In genomic region chr5:110053824-110054223, GRCh38 we compare ENCODE assay signal across 13 cellular contexts.
DNase-seq lines count a peak whose midpoint lies in the region; ATAC-seq lines count a peak whose summit lies in the region.
"Had no signal": no experiment of that assay in that cellular context is flagged by ENCODE, and none has a peak within 500 bp of the region (broad histone marks: within the 10 kb centered on the region; RNA-seq: fewer than 3 reads in every experiment).

No MANE protein-coding gene starts in this region.

- H3K4me3 ChIP-seq in CD8-positive, alpha-beta memory T cell (ENCODE audit: low read length): no peak overlapping the region
- H3K4me3 ChIP-seq: ascending aorta, mucosa of descending colon, Peyer's patch had no signal

- CTCF ChIA-PET in CD8-positive, alpha-beta memory T cell (lab: Charles Lee): interaction anchor here (0.9 to 2.1 kb wide), 4 partner anchors 11 to 373 kb away, joined by 3 to 5 read pairs (median 4); partner anchors contain the start of gene MAN2A1

- no peak for DNase-seq in CD8-positive, alpha-beta memory T cell
- no peak for DNase-seq in activated naive CD8-positive, alpha-beta T cell treated with anti-CD3 and anti-CD28 coated beads, Interleukin-2, amount 10 ng/mL, durations not matched to agents 7 days and 5 days
- DNase-seq in KG1 (lab: John Stamatoyannopoulos, UW) (no peak), NCI-H1694 treated with DMSO at 0.1 percent for 48 hours (lab: John Stamatoyannopoulos, UW) (no peak), SIG-M5 (lab: John Stamatoyannopoulos, UW) (no peak), SKM-1 treated with dmso at 0.1 percent for 144 hours (lab: John Stamatoyannopoulos, UW; ENCODE audit: unreplicated experiment) (no peak)
- DNase-seq: hypothalamus, NCI-H1930 had no signal

- peaks cover 0 to 2% of the 10 kb centered on the region in 2 donors for H3K27me3 Mint-ChIP-seq in CD8-positive, alpha-beta memory T cell
- H3K27me3 Mint-ChIP-seq in activated naive CD8-positive, alpha-beta T cell treated with anti-CD3 and anti-CD28 coated beads, Interleukin-2, amount 10 ng/mL, durations not matched to agents 7 days and 5 days: no peaks in the 10 kb centered on the region

- peak; percentile 10 for ATAC-seq in GM19043 (IDR thresholded peaks at IDR 0.05; ENCODE audit: low read depth, unreplicated experiment)
- peak; percentile 11 for ATAC-seq in HG03457 (IDR thresholded peaks at IDR 0.05; ENCODE audit: unreplicated experiment)
- ATAC-seq in activated naive CD8-positive, alpha-beta T cell treated with anti-CD3 and anti-CD28 coated beads, Interleukin-2, amount 10 ng/mL, durations not matched to agents 7 days and 5 days (ENCODE audit: low read depth): peak; percentile 65

- H3K27me3 ChIP-seq in CD8-positive, alpha-beta memory T cell (ENCODE audit: insufficient read depth, low read length, poor library complexity, severe bottlenecking): no peaks in the 10 kb centered on the region
- H3K27me3 ChIP-seq: ascending aorta, Peyer's patch had no signal

- no peak overlapping the region for H3K27ac ChIP-seq in CD8-positive, alpha-beta memory T cell (ENCODE audit: low read depth, low read length)
- H3K27ac ChIP-seq: ascending aorta had no signal

- H3K4me3 Mint-ChIP-seq in CD8-positive, alpha-beta memory T cell: peak overlapping the region in 6 of 7 donors; percentile 0 to 58 (median 30)
- peak overlapping the region; percentile 47 for H3K4me3 Mint-ChIP-seq in activated naive CD8-positive, alpha-beta T cell treated with anti-CD3 and anti-CD28 coated beads, Interleukin-2, amount 10 ng/mL, durations not matched to agents 7 days and 5 days

- no peaks in the 10 kb centered on the region for H3K36me3 ChIP-seq in CD8-positive, alpha-beta memory T cell (ENCODE audit: insufficient read depth, low read length)
- H3K36me3 ChIP-seq: ascending aorta, Peyer's patch had no signal

- H3K9me3 Mint-ChIP-seq in CD8-positive, alpha-beta memory T cell: no peaks in the 10 kb centered on the region
- no peaks in the 10 kb centered on the region for H3K9me3 Mint-ChIP-seq in activated naive CD8-positive, alpha-beta T cell treated with anti-CD3 and anti-CD28 coated beads, Interleukin-2, amount 10 ng/mL, durations not matched to agents 7 days and 5 days

- peak overlapping the region; percentile 12 to 83 (median 57) for H3K27ac Mint-ChIP-seq in CD8-positive, alpha-beta memory T cell
- H3K27ac Mint-ChIP-seq in activated naive CD8-positive, alpha-beta T cell treated with anti-CD3 and anti-CD28 coated beads, Interleukin-2, amount 10 ng/mL, durations not matched to agents 7 days and 5 days: peak overlapping the region; percentile 81

- H3K4me1 Mint-ChIP-seq in CD8-positive, alpha-beta memory T cell: peaks cover 32 to 37% (median 32%) of the 10 kb centered on the region in 3 donors
- peaks cover 23% of the 10 kb centered on the region for H3K4me1 Mint-ChIP-seq in activated naive CD8-positive, alpha-beta T cell treated with anti-CD3 and anti-CD28 coated beads, Interleukin-2, amount 10 ng/mL, durations not matched to agents 7 days and 5 days

- H3K4me1 ChIP-seq in CD8-positive, alpha-beta memory T cell (ENCODE audit: insufficient read depth, low read length): peaks cover 26% of the 10 kb centered on the region
- H3K4me1 ChIP-seq: Peyer's patch had no signal

- no peaks in the 10 kb centered on the region for H3K9me3 ChIP-seq in CD8-positive, alpha-beta memory T cell (ENCODE audit: low read length)
- H3K9me3 ChIP-seq: ascending aorta, mucosa of descending colon, Peyer's patch had no signal

- peaks cover 0 to 4% (median 0%) of the 10 kb centered on the region in 3 donors for H3K36me3 Mint-ChIP-seq in CD8-positive, alpha-beta memory T cell
- H3K36me3 Mint-ChIP-seq in activated naive CD8-positive, alpha-beta T cell treated with anti-CD3 and anti-CD28 coated beads, Interleukin-2, amount 10 ng/mL, durations not matched to agents 7 days and 5 days: no peaks in the 10 kb centered on the region

- POLR2A ChIA-PET in CD8-positive, alpha-beta memory T cell (lab: Charles Lee): interaction anchor here (1.0 kb wide), 2 partner anchors 197 to 364 kb away, joined by 4 to 6 read pairs; partner anchors contain the start of gene MAN2A1
- POLR2A ChIA-PET in activated naive CD8-positive, alpha-beta T cell treated with anti-CD3 and anti-CD28 coated beads, Interleukin-2, amount 10 ng/mL, durations not matched to agents 7 days and 5 days (lab: Charles Lee): interaction anchor here (1.6 kb wide), 1 partner anchor 363 kb away, joined by 9 read pairs; the partner anchor contains the start of gene MAN2A1

Comparison
In these comparisons a context has a peak if more than half of its experiments do, and no peak if none do; other contexts are left out.
1. ATAC-seq: peak in every context shown above with its lines; median percentile 65 in activated naive CD8-positive, alpha-beta T cell treated with anti-CD3 and anti-CD28 coated beads, Interleukin-2, amount 10 ng/mL, durations not matched to agents 7 days and 5 days; 11 in HG03457; 10 in GM19043.